In the genomic region with DNA sequence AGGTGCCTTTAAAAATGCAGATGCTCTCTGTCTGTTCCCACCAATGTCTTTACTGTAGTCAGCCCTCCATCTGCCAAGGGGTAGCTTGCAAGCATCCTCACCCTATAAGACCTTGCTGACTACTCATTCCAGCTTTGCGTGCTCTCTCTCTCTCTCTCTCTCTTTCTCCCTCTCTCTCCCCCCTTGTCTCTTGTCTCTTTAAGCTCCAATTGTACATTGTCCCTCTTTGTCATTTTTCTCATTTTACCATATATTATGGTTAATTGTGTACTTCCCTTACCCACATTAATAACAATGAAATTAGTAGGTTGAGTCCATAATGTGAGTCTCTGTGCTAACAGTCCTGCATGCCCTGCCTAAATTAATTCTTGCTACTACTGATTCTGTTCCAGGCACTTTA, we compare ENCODE assay signal across 25 cellular contexts.
"Had no signal": no experiment of that assay in that cellular context is flagged by ENCODE, and none has a peak within 500 bp of the region (broad histone marks: within the 10 kb centered on the region; RNA-seq: fewer than 3 reads in every experiment).

No MANE protein-coding gene starts in this region.

- H3K9me3 Mint-ChIP-seq: endodermal cell had no signal

- DNase-seq: colonic mucosa; cortex of kidney; dermis blood vessel endothelial cell; dorsolateral prefrontal cortex; effector CD4-positive, alpha-beta T cell; effector CD8-positive, alpha-beta T cell; effector memory CD4-positive, alpha-beta T cell; effector memory CD8-positive, alpha-beta T cell; endodermal cell; erythroblast; esophagus squamous epithelium; foreskin fibroblast; foreskin keratinocyte; foreskin melanocyte; gastrocnemius medialis; head of caudate nucleus; heart left ventricle; heart right ventricle had no signal

- H3K27me3 Mint-ChIP-seq: dendritic cell treated with granulocyte-macrophage colony-stimulating factor and Interleukin-4, amounts not matched to agents 40 ng/mL and 50 ng/mL, for 4 days; effector memory CD8-positive, alpha-beta T cell had no signal

- ATAC-seq: effector memory CD8-positive, alpha-beta T cell; esophagus mucosa; foreskin keratinocyte; gastrocnemius medialis; gastroesophageal sphincter; heart left ventricle; heart right ventricle had no signal

- H3K27ac ChIP-seq: colonic mucosa, coronary artery, dorsolateral prefrontal cortex, epithelial cell of prostate, esophagus muscularis mucosa, esophagus squamous epithelium, foreskin keratinocyte, gastrocnemius medialis, gastroesophageal sphincter, heart left ventricle, heart right ventricle, hepatocyte had no signal

- H3K9me3 ChIP-seq: colonic mucosa, gastrocnemius medialis had no signal

- H3K4me1 ChIP-seq: colonic mucosa, esophagus muscularis mucosa, esophagus squamous epithelium, foreskin keratinocyte, gastrocnemius medialis, gastroesophageal sphincter, heart left ventricle, heart right ventricle had no signal

- H3K27ac Mint-ChIP-seq: dendritic cell treated with granulocyte-macrophage colony-stimulating factor and Interleukin-4, amounts not matched to agents 40 ng/mL and 50 ng/mL, for 4 days; effector memory CD8-positive, alpha-beta T cell; endodermal cell had no signal

- H3K4me3 Mint-ChIP-seq: dendritic cell treated with granulocyte-macrophage colony-stimulating factor and Interleukin-4, amounts not matched to agents 40 ng/mL and 50 ng/mL, for 4 days; effector memory CD8-positive, alpha-beta T cell; endodermal cell had no signal

- H3K36me3 ChIP-seq: colonic mucosa, esophagus muscularis mucosa, esophagus squamous epithelium, gastrocnemius medialis, gastroesophageal sphincter, heart left ventricle, heart right ventricle had no signal

- H3K27me3 ChIP-seq: colonic mucosa, esophagus squamous epithelium, foreskin keratinocyte, gastrocnemius medialis, gastroesophageal sphincter, hepatocyte had no signal

- H3K4me3 ChIP-seq: colonic mucosa, coronary artery, dorsolateral prefrontal cortex, esophagus muscularis mucosa, esophagus squamous epithelium, gastrocnemius medialis, gastroesophageal sphincter, heart left ventricle, heart right ventricle, hepatocyte had no signal
